ENCODE assay signal across 19 cellular contexts in genomic region chr2:30037016-30037415, GRCh38.
"Had no signal": no experiment of that assay in that cellular context is flagged by ENCODE, and none has a peak within 500 bp of the region (broad histone marks: within the 10 kb centered on the region; RNA-seq: fewer than 3 reads in every experiment).

No MANE protein-coding gene starts in this region.

- H3K4me3 ChIP-seq: cardiac muscle cell, upper lobe of right lung had no signal

- FAIRE-seq: astrocyte, endothelial cell of umbilical vein had no signal

- H3K27ac Mint-ChIP-seq: activated CD4-positive, alpha-beta T cell treated with anti-CD3 and anti-CD28 coated beads, Interleukin-2, amount 10 ng/mL, durations not matched to agents 24 days and 14 days; natural killer cell had no signal

- H3K36me3 Mint-ChIP-seq: natural killer cell had no signal

- DNase-seq: activated CD4-positive, alpha-beta T cell treated with anti-CD3 and anti-CD28 coated beads, Interleukin-2, amount 10 ng/mL, durations not matched to agents 24 days and 14 days; activated CD4-positive, CD25-positive, alpha-beta regulatory T cell; activated CD8-positive, alpha-beta memory T cell treated with anti-CD3 and anti-CD28 coated beads, Interleukin-2, amount 50 U/mL, for 4 hours; activated naive CD4-positive, alpha-beta T cell treated with anti-CD3 and anti-CD28 coated beads, Interleukin-2, amount 50 U/mL, for 16 hours; activated T-cell treated with anti-CD3 and anti-CD28 coated beads, Interleukin-2, amount 50 U/mL, for 4 hours; dermis blood vessel endothelial cell; effector memory CD4-positive, alpha-beta T cell; foreskin fibroblast; left cardiac atrium; natural killer cell; posterior cingulate gyrus; retina; stimulated activated naive CD4-positive, alpha-beta T cell; T-helper 1 cell; T-helper 9 cell; upper lobe of right lung had no signal

- H3K9me3 Mint-ChIP-seq: activated CD4-positive, alpha-beta T cell treated with anti-CD3 and anti-CD28 coated beads, Interleukin-2, amount 10 ng/mL, durations not matched to agents 24 days and 14 days; activated T-cell treated with anti-CD3 and anti-CD28 coated beads, Interleukin-2, amount 50 U/mL, for 4 hours; natural killer cell had no signal

- ATAC-seq: activated T-cell treated with anti-CD3 and anti-CD28 coated beads, Interleukin-2, amount 50 U/mL, for 4 hours; left cardiac atrium; natural killer cell; upper lobe of right lung had no signal
